In genomic region chr2:207110730-207111129, GRCh38 we compare ENCODE assay signal across 20 cellular contexts.
"Had no signal": no experiment of that assay in that cellular context is flagged by ENCODE, and none has a peak within 500 bp of the region (broad histone marks: within the 10 kb centered on the region; RNA-seq: fewer than 3 reads in every experiment).

No MANE protein-coding gene starts in this region.

- H3K27ac Mint-ChIP-seq: activated B cell treated with CpG ODN at 0.5 μM for 24 hours; activated CD4-positive, alpha-beta memory T cell treated with anti-CD3 and anti-CD28 coated beads for 36 hours; activated naive CD4-positive, alpha-beta T cell treated with anti-CD3 and anti-CD28 coated beads, Interleukin-2, amount 50 U/mL, for 72 hours; activated T-helper 1 cell treated with anti-CD3 and anti-CD28 coated beads, Interleukin-12 subunit alpha, Interleukin-12 subunit beta, Interleukin-2, Interleukin-4 antibody, amounts not matched to agents 30 ng/mL and 10 ng/mL and 1 ng/mL, durations not matched to agents 14 hours and 24 hours and 36 hours; mesothelial cell of epicardium had no signal

- H3K27ac ChIP-seq: colonic mucosa, tibial nerve, vagina had no signal

- H3K36me3 ChIP-seq: colonic mucosa had no signal

- H3K9me3 ChIP-seq: colonic mucosa, heart left ventricle, tibial nerve, vagina had no signal

- H3K27me3 Mint-ChIP-seq: activated CD4-positive, alpha-beta memory T cell treated with anti-CD3 and anti-CD28 coated beads for 36 hours had no signal

- ATAC-seq: activated naive CD4-positive, alpha-beta T cell treated with anti-CD3 and anti-CD28 coated beads, Interleukin-2, amount 50 U/mL, for 72 hours; heart left ventricle had no signal

- H3K4me3 Mint-ChIP-seq: activated B cell treated with CpG ODN at 0.5 μM for 24 hours; activated CD4-positive, alpha-beta memory T cell treated with anti-CD3 and anti-CD28 coated beads for 36 hours; activated T-helper 1 cell treated with anti-CD3 and anti-CD28 coated beads, Interleukin-12 subunit alpha, Interleukin-12 subunit beta, Interleukin-2, Interleukin-4 antibody, amounts not matched to agents 30 ng/mL and 10 ng/mL and 1 ng/mL, durations not matched to agents 14 hours and 24 hours and 36 hours; mesothelial cell of epicardium; nephron progenitor cell had no signal

- H3K27me3 ChIP-seq: colonic mucosa, heart left ventricle, tibial nerve, vagina had no signal

- H3K4me1 ChIP-seq: colonic mucosa had no signal

- DNase-seq: activated B cell treated with CpG ODN at 0.5 μM for 24 hours; activated CD4-positive, alpha-beta memory T cell treated with anti-CD3 and anti-CD28 coated beads for 36 hours; activated CD4-positive, alpha-beta T cell treated with anti-CD3 and anti-CD28 coated beads for 4 hours; activated gamma-delta T cell treated with Interleukin-2 at 50 U/mL for 16 hours; activated T-cell treated with anti-CD3 and anti-CD28 coated beads for 4 hours; amniotic stem cell; colonic mucosa; erythroblast; heart left ventricle; kidney glomerular epithelial cell; nephron progenitor cell; retina; stimulated activated naive CD4-positive, alpha-beta T cell treated with Interleukin-2 at 50 U/mL for 16 hours; T-helper 1 cell; T-helper 9 cell had no signal

- H3K4me3 ChIP-seq: colonic mucosa, heart left ventricle, tibial nerve, vagina had no signal

- H3K9me3 Mint-ChIP-seq: activated B cell treated with CpG ODN at 0.5 μM for 24 hours; activated CD4-positive, alpha-beta memory T cell treated with anti-CD3 and anti-CD28 coated beads for 36 hours; activated naive CD4-positive, alpha-beta T cell treated with anti-CD3 and anti-CD28 coated beads, Interleukin-2, amount 50 U/mL, for 72 hours; activated T-helper 1 cell treated with anti-CD3 and anti-CD28 coated beads, Interleukin-12 subunit alpha, Interleukin-12 subunit beta, Interleukin-2, Interleukin-4 antibody, amounts not matched to agents 30 ng/mL and 10 ng/mL and 1 ng/mL, durations not matched to agents 14 hours and 24 hours and 36 hours; mesothelial cell of epicardium; nephron progenitor cell had no signal
